ENCODE assay signal across 17 cellular contexts in the genomic region with DNA sequence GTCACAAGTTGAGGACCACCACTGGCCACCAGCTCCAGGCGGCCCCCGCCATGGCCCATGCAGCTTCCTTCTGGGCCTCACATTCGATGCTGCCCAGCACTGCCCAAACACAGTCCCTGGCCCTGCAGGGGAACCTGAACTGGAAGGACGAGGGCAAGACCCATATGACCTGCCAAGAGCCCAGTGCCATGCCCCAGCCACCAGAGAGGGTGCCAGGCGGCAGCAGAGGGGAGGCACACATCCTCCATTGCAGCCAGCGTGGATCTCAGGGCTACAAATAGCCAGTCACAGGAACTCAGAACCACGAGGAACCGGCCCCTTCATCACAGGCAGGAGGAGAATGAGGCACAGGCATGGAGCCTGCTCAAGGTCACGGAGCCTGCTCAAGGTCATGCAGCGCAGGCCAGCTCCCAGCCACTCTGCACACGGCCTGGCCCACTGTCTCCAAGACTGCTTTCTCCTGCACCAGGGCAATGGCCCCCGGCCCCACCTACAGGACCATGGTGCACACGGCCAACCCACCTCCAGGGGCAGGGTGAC.
DNase-seq lines count a peak whose midpoint lies in the region; ATAC-seq, FAIRE-seq and TF ChIP-seq lines count a peak whose summit lies in the region.
"Had no signal": no experiment of that assay in that cellular context is flagged by ENCODE, and none has a peak within 500 bp of the region (broad histone marks: within the 10 kb centered on the region; RNA-seq: fewer than 3 reads in every experiment).

No MANE protein-coding gene starts in this region.

- CTCF ChIA-PET in activated naive CD4-positive, alpha-beta T cell treated with anti-CD3 and anti-CD28 coated beads, Interleukin-2, amount 10 ng/mL, durations not matched to agents 7 days and 5 days (lab: Charles Lee) = interaction anchor here (1.3 to 6.6 kb wide), 8 partner anchors 10 to 120 kb away, joined by 3 to 59 read pairs (median 6); no protein-coding TSS in a partner anchor
- CTCF ChIA-PET in activated CD8-positive, alpha-beta T cell treated with anti-CD3 and anti-CD28 coated beads, Interleukin-2, amount 10 ng/mL, durations not matched to agents 7 days and 5 days (lab: Charles Lee) = interaction anchor here (1.1 to 4.9 kb wide), 17 partner anchors 9 to 121 kb away, joined by 4 to 83 read pairs (median 12); no protein-coding TSS in a partner anchor
- CTCF ChIA-PET in H1 (lab: Charles Lee; ENCODE audit: partially characterized antibody) = interaction anchor here (0.8 to 8.9 kb wide), 41 partner anchors 9 to 675 kb away, joined by 3 to 147 read pairs (median 6); no protein-coding TSS in a partner anchor
- CTCF ChIA-PET in MCF 10A (lab: Yijun Ruan, JAX) = no interaction called here

- no peaks in the 10 kb centered on the region for H3K36me3 ChIP-seq in H1 (ENCODE audit: control insufficient read depth in 2 of 4, insufficient read depth in 4 of 4, low read length in 3 of 4)
- H3K36me3 ChIP-seq: left ventricle myocardium inferior had no signal

- no peak overlapping the region; the same call in 1 of the 2 replicates for H3K18ac ChIP-seq in H1 (ENCODE audit: extremely low read depth, low read length)

- BruUV-seq in MCF 10A (replicated peaks; lab: Mats Ljungman, UMichigan) = no TSS peak

- no peak for TF ChIP-seq EP300 in H1 (IDR thresholded peaks at IDR 0.05; ENCODE audit: borderline replicate concordance in 1 of 2, low read depth in 2 of 2, low read length in 2 of 2)

- no peak for TF ChIP-seq POLR2A in H1 (IDR thresholded peaks at IDR 0.05; ENCODE audit: control extremely low read depth in 1 of 2, low read depth in 2 of 2, low read length in 2 of 2)

- H3K9ac ChIP-seq in H1 (replicated peaks in 1 of 4; ENCODE audit: extremely low read depth in 1 of 4, low read depth in 3 of 4, low read length in 3 of 4) = 0 out of 7 replicates have a peak overlapping the region, but pooled peaks of 1 of the 4 experiments have one; percentile 7

- DNase-seq in activated naive CD4-positive, alpha-beta T cell treated with anti-CD3 and anti-CD28 coated beads, Interleukin-2, amount 10 ng/mL, durations not matched to agents 7 days and 5 days = no peak
- no peak for DNase-seq in activated naive CD4-positive, alpha-beta T cell (lab: John Stamatoyannopoulos, UW)
- DNase-seq in activated CD8-positive, alpha-beta T cell treated with anti-CD3 and anti-CD28 coated beads, Interleukin-2, amount 10 ng/mL, durations not matched to agents 7 days and 5 days = no peak
- DNase-seq in H1 (ENCODE audit: low read depth in 1 of 2, low spot score in 2 of 2) (no peak), substantia nigra (lab: John Stamatoyannopoulos, UW) (no peak), MCF 10A (ENCODE audit: unreplicated experiment) (no peak), NCI-H146 (lab: John Stamatoyannopoulos, UW) (no peak)
- DNase-seq: Calu3, H9, left ventricle myocardium inferior, NCI-H2171, NCI-H774 had no signal

- no peaks in the 10 kb centered on the region for H3K27me3 ChIP-seq in H1 (replicated peaks in 1 of 4; ENCODE audit: control insufficient read depth in 3 of 4, extremely low read depth in 1 of 4, insufficient read depth in 3 of 4, low read length in 3 of 4)
- H3K27me3 ChIP-seq: spleen had no signal

- no peak overlapping the region for H2BK120ac ChIP-seq in H1 (replicated peaks; ENCODE audit: low read depth, low read length)

- H2AK5ac ChIP-seq in H1 (ENCODE audit: low read depth, low read length) = peak overlapping the region; percentile 65; the same call in 1 of the 2 replicates

- no peaks in the 10 kb centered on the region for H3K27me3 Mint-ChIP-seq in activated naive CD4-positive, alpha-beta T cell treated with anti-CD3 and anti-CD28 coated beads, Interleukin-2, amount 10 ng/mL, durations not matched to agents 7 days and 5 days
- no peaks in the 10 kb centered on the region for H3K27me3 Mint-ChIP-seq in activated CD8-positive, alpha-beta T cell treated with anti-CD3 and anti-CD28 coated beads, Interleukin-2, amount 10 ng/mL, durations not matched to agents 7 days and 5 days (ENCODE audit: low read depth)
- H3K27me3 Mint-ChIP-seq in MCF 10A (ENCODE audit: insufficient read depth, unreplicated experiment) = no peaks in the 10 kb centered on the region
- H3K27me3 Mint-ChIP-seq: progenitor cell of endocrine pancreas had no signal

- TF ChIP-seq CTCF in H1 (IDR thresholded peaks at IDR 0.05; ENCODE audit: control extremely low read depth in 1 of 3, insufficient read depth in 1 of 3, low read depth in 1 of 3, low read length in 3 of 3) = no peak
- TF ChIP-seq CTCF in MCF 10A (IDR thresholded peaks at IDR 0.05; ENCODE audit: unreplicated experiment) = no peak

- H3K27ac ChIP-seq in H1 (ENCODE audit: low read depth, low read length) = no peak overlapping the region; the same call in 1 of the 2 replicates
- H3K27ac ChIP-seq in substantia nigra (ENCODE audit: low read depth, low read length, poor library complexity, severe bottlenecking) = peak overlapping the region; percentile 92
- H3K27ac ChIP-seq: left ventricle myocardium inferior had no signal

- H3K79me2 ChIP-seq in H1 (ENCODE audit: control insufficient read depth in 1 of 2, insufficient read depth in 2 of 2, low read length in 2 of 2) = peaks cover 0 to 90% of the 10 kb centered on the region in 2 experiments; a peak in 2 of 4 replicates

- H3K14ac ChIP-seq in H1 (ENCODE audit: insufficient read length) = no peak overlapping the region

- peaks cover 0 to 5% of the 10 kb centered on the region in 2 experiments for H4K20me1 ChIP-seq in H1 (replicated peaks in 1 of 2; ENCODE audit: control insufficient read depth in 1 of 2, insufficient read depth in 2 of 2, low read length in 2 of 2)

- H2BK15ac ChIP-seq in H1 (ENCODE audit: low read length) = 0 out of 2 replicates have a peak overlapping the region, but pooled peaks have one; percentile 61

- peak overlapping the region; percentile 44 for H3K4ac ChIP-seq in H1 (replicated peaks; ENCODE audit: insufficient read length, low read depth, low read length)

- no peak overlapping the region for H3K23ac ChIP-seq in H1 (ENCODE audit: insufficient read length)

- no peak overlapping the region for H2AFZ ChIP-seq in H1 (ENCODE audit: low read length)

- POLR2A ChIA-PET in activated CD8-positive, alpha-beta T cell treated with anti-CD3 and anti-CD28 coated beads, Interleukin-2, amount 10 ng/mL, durations not matched to agents 7 days and 5 days (lab: Charles Lee) = interaction anchor here (0.6 to 1.7 kb wide), 3 partner anchors 10 to 94 kb away, joined by 3 to 9 read pairs (median 6); no protein-coding TSS in a partner anchor
- POLR2A ChIA-PET in H1 (lab: Charles Lee; ENCODE audit: partially characterized antibody) (interaction anchor here (1.0 to 2.3 kb wide), 5 partner anchors 9 to 165 kb away, joined by 3 to 14 read pairs (median 5); no protein-coding TSS in a partner anchor), MCF 10A (lab: Yijun Ruan, JAX) (interaction anchor here (0.5 kb wide), 1 partner anchor 1210 kb away, joined by 3 read pairs; no protein-coding TSS in a partner anchor)

- H4K5ac ChIP-seq in H1 (ENCODE audit: insufficient read length, low read depth, low read length) = no peak overlapping the region

- peak overlapping the region; percentile 35; the same call in 1 of the 2 replicates for H2BK5ac ChIP-seq in H1 (ENCODE audit: low read depth, low read length)

- H3K9me3 ChIP-seq in H1 (ENCODE audit: insufficient read depth in 2 of 2, low read depth in 1 of 2, low read length in 1 of 2) = peaks cover 0 to 4% of the 10 kb centered on the region in 2 experiments; a peak in 1 of 4 replicates
- H3K9me3 ChIP-seq: left ventricle myocardium inferior, spleen had no signal

- H3K23me2 ChIP-seq in H1 (ENCODE audit: low read depth, low read length) = no peaks in the 10 kb centered on the region; the same call in 1 of the 2 replicates

- H4K91ac ChIP-seq in H1 (replicated peaks; ENCODE audit: insufficient read length, low read length) = peak overlapping the region; percentile 70

- no peak overlapping the region for H3K56ac ChIP-seq in H1 (replicated peaks; ENCODE audit: insufficient read length, low read depth, low read length)

- ATAC-seq in activated CD8-positive, alpha-beta T cell treated with anti-CD3 and anti-CD28 coated beads, Interleukin-2, amount 10 ng/mL, durations not matched to agents 7 days and 5 days = no peak
- ATAC-seq in HG03159 (IDR thresholded peaks at IDR 0.05; ENCODE audit: unreplicated experiment) = no peak

- H2BK12ac ChIP-seq in H1 (ENCODE audit: low read depth, low read length) = peak overlapping the region; percentile 39; the same call in 1 of the 2 replicates

- H3K4me3 ChIP-seq in H1 (ENCODE audit: extremely low read depth in 1 of 4, insufficient read depth in 2 of 4, low read depth in 3 of 4, low read length in 4 of 4) = no peak overlapping the region
- H3K4me3 ChIP-seq: left ventricle myocardium inferior, spleen had no signal

- H3K27ac Mint-ChIP-seq in activated naive CD4-positive, alpha-beta T cell treated with anti-CD3 and anti-CD28 coated beads, Interleukin-2, amount 10 ng/mL, durations not matched to agents 7 days and 5 days = peak overlapping the region; percentile 89
- peak overlapping the region; percentile 88 for H3K27ac Mint-ChIP-seq in activated CD8-positive, alpha-beta T cell treated with anti-CD3 and anti-CD28 coated beads, Interleukin-2, amount 10 ng/mL, durations not matched to agents 7 days and 5 days
- H3K27ac Mint-ChIP-seq in MCF 10A (ENCODE audit: low read depth, unreplicated experiment) = no peak overlapping the region
- H3K27ac Mint-ChIP-seq: progenitor cell of endocrine pancreas had no signal

- peaks cover 6 to 21% (median 14%) of the 10 kb centered on the region in 4 experiments for H3K4me1 ChIP-seq in H1 (replicated peaks in 1 of 4; ENCODE audit: control insufficient read depth in 3 of 4, insufficient read depth in 4 of 4, low read length in 3 of 4)

- no peak overlapping the region for H2BK20ac ChIP-seq in H1 (ENCODE audit: low read length)

- FAIRE-seq in H1 (lab: Jason Lieb, UNC) = no peak
- FAIRE-seq: bronchial epithelial cell, endometrium had no signal

- H3K4me2 ChIP-seq in H1 (ENCODE audit: insufficient read depth in 1 of 2, low read depth in 2 of 2, low read length in 2 of 2) = no peak overlapping the region

- peaks cover 55% of the 10 kb centered on the region for H3K36me3 Mint-ChIP-seq in activated naive CD4-positive, alpha-beta T cell treated with anti-CD3 and anti-CD28 coated beads, Interleukin-2, amount 10 ng/mL, durations not matched to agents 7 days and 5 days
- H3K36me3 Mint-ChIP-seq in activated CD8-positive, alpha-beta T cell treated with anti-CD3 and anti-CD28 coated beads, Interleukin-2, amount 10 ng/mL, durations not matched to agents 7 days and 5 days (ENCODE audit: low read depth) = peaks cover 64% of the 10 kb centered on the region
- H3K36me3 Mint-ChIP-seq in MCF 10A (ENCODE audit: insufficient read depth, unreplicated experiment) = peaks cover 7% of the 10 kb centered on the region

- H3K79me1 ChIP-seq in H1 (ENCODE audit: low read depth, low read length) = peaks cover 28% of the 10 kb centered on the region; the same call in 1 of the 2 replicates

- peaks cover 6% of the 10 kb centered on the region for H3K9me3 Mint-ChIP-seq in activated naive CD4-positive, alpha-beta T cell treated with anti-CD3 and anti-CD28 coated beads, Interleukin-2, amount 10 ng/mL, durations not matched to agents 7 days and 5 days
- H3K9me3 Mint-ChIP-seq in activated CD8-positive, alpha-beta T cell treated with anti-CD3 and anti-CD28 coated beads, Interleukin-2, amount 10 ng/mL, durations not matched to agents 7 days and 5 days (ENCODE audit: insufficient read depth) = peaks cover 3% of the 10 kb centered on the region
- H3K9me3 Mint-ChIP-seq in MCF 10A (ENCODE audit: unreplicated experiment) = no peaks in the 10 kb centered on the region

- H3K4me3 Mint-ChIP-seq in activated naive CD4-positive, alpha-beta T cell treated with anti-CD3 and anti-CD28 coated beads, Interleukin-2, amount 10 ng/mL, durations not matched to agents 7 days and 5 days = no peak overlapping the region
- no peak overlapping the region for H3K4me3 Mint-ChIP-seq in activated CD8-positive, alpha-beta T cell treated with anti-CD3 and anti-CD28 coated beads, Interleukin-2, amount 10 ng/mL, durations not matched to agents 7 days and 5 days
- H3K4me3 Mint-ChIP-seq in MCF 10A (ENCODE audit: unreplicated experiment) = no peak overlapping the region
- H3K4me3 Mint-ChIP-seq: H9 had no signal

- intact Hi-C loops in MCF 10A (cut with micrococcal nuclease) = no loop called here

- TF ChIP-seq RAD21 in H1 (IDR thresholded peaks at IDR 0.05 in 1 of 2, conservative IDR thresholded peaks at IDR 0.05 in 1 of 2; ENCODE audit: low read depth in 2 of 2, low read length in 2 of 2) = no peak

- H3K4me1 Mint-ChIP-seq in activated naive CD4-positive, alpha-beta T cell treated with anti-CD3 and anti-CD28 coated beads, Interleukin-2, amount 10 ng/mL, durations not matched to agents 7 days and 5 days = peaks cover 78% of the 10 kb centered on the region
- peaks cover 97% of the 10 kb centered on the region for H3K4me1 Mint-ChIP-seq in activated CD8-positive, alpha-beta T cell treated with anti-CD3 and anti-CD28 coated beads, Interleukin-2, amount 10 ng/mL, durations not matched to agents 7 days and 5 days (ENCODE audit: low read depth)
- H3K4me1 Mint-ChIP-seq in MCF 10A (ENCODE audit: insufficient read depth, unreplicated experiment) = peaks cover 15% of the 10 kb centered on the region

- peak overlapping the region; percentile 45 for H4K8ac ChIP-seq in H1 (ENCODE audit: extremely low read depth, insufficient read depth, low read length)

- 82% methylated on average over 13 of the region's 13 CpGs; no CpG with 5 or more reads in 1 of the 2 experiments for WGBS in H1 (ENCODE audit: extremely low coverage in 1 of 2, insufficient coverage in 1 of 2, insufficient read length in 1 of 2, insufficient replicate concordance in 2 of 2, low coverage in 1 of 2, low lambda C conversion rate in 2 of 2, missing lambda C conversion rate in 1 of 2), 2 experiments
